ENCODE assay signal across 29 cellular contexts in the genomic region with DNA sequence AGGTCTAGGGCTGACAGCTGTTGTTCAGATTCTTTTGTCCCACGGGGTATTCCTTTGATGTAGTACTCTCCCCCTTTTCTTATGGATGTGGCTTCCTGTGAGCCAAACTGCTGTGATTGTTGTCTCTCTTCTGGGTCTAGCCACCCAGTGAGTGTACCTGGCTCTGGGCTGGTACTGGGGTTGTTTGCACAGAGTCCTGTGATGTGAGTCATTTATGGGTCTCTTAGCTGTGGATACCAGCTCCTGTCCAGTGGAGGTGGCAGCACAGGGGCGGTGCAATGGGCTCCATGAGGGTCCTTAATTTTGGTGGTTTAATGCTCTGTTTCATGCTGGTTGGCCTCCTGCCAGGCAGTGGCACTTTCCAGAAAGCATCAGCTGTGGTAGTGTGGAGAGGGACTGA.
DNase-seq lines count a peak whose midpoint lies in the region; ATAC-seq and TF ChIP-seq lines count a peak whose summit lies in the region.
"Had no signal": no experiment of that assay in that cellular context is flagged by ENCODE, and none has a peak within 500 bp of the region (broad histone marks: within the 10 kb centered on the region; RNA-seq: fewer than 3 reads in every experiment).

No MANE protein-coding gene starts in this region.

- peaks cover 20% of the 10 kb centered on the region for H3K4me1 Mint-ChIP-seq in WTC11
- H3K4me1 Mint-ChIP-seq: CD14-positive monocyte had no signal

- H3K9ac ChIP-seq in colonic mucosa (ENCODE audit: low read depth in 2 of 2, low read length in 2 of 2), result no peak overlapping the region

- peaks cover 13% of the 10 kb centered on the region for H3K27me3 Mint-ChIP-seq in WTC11 (ENCODE audit: low read depth)

- H3K36me3 ChIP-seq in colonic mucosa, result no peaks in the 10 kb centered on the region
- H3K36me3 ChIP-seq: BE2C had no signal

- H3K27ac ChIP-seq in colonic mucosa, result no peak overlapping the region
- H3K27ac ChIP-seq: HL-60, RWPE1 had no signal

- H3K27ac Mint-ChIP-seq in WTC11, result no peak overlapping the region
- H3K27ac Mint-ChIP-seq: CD14-positive monocyte had no signal

- intact Hi-C loops in colonic mucosa (cut with DNase I), result no loop called here

- DNase-seq in DMS53 (lab: John Stamatoyannopoulos, UW) (peak; percentile 62), HT-29 (ENCODE audit: low spot score) (peak; percentile 77), WTC11 (ENCODE audit: low spot score) (no peak), colonic mucosa (no peak), D341Med (ENCODE audit: low spot score) (no peak), T-helper 2 cell (no peak)
- DNase-seq: 8988T; ACHN; BE2C; DMS153; GOT3; HCEC 1CT; Karpas-422; MV-4-11; NCI-H1105; NCI-H1436 treated with DMSO at 0.1 percent for 48 hours; NCI-H187 treated with DMSO at 0.1 percent for 48 hours; NCI-H2171 treated with DMSO at 0.1 percent for 48 hours; NCI-H345; NCI-H510A treated with DMSO at 0.1 percent for 48 hours; NCI-H82; NK-92 treated with Interleukin-12 subunit alpha and Interleukin-12 subunit beta, amount 100 ng/mL, for 24 hours had no signal

- H3K36me3 Mint-ChIP-seq in WTC11, result peaks cover 2% of the 10 kb centered on the region; the same call in 1 of the 2 replicates
- H3K36me3 Mint-ChIP-seq: CD14-positive monocyte had no signal

- H3K4me3 ChIP-seq in colonic mucosa, result no peak overlapping the region

- H3K27me3 ChIP-seq in colonic mucosa, result no peaks in the 10 kb centered on the region
- H3K27me3 ChIP-seq: BE2C had no signal

- TF ChIP-seq CTCF in WTC11 (IDR thresholded peaks at IDR 0.05) (no peak), colonic mucosa (IDR thresholded peaks at IDR 0.05) (no peak)

- H3K9me3 Mint-ChIP-seq in WTC11, result peaks cover 28% of the 10 kb centered on the region

- no peaks in the 10 kb centered on the region for H3K4me1 ChIP-seq in colonic mucosa
- H3K4me1 ChIP-seq: BE2C had no signal

- CTCF ChIA-PET in WTC11 (lab: Charles Lee), result no interaction called here

- H3K9me3 ChIP-seq in colonic mucosa, result no peaks in the 10 kb centered on the region
- H3K9me3 ChIP-seq: BE2C had no signal

- H3K4me3 Mint-ChIP-seq in WTC11, result no peak overlapping the region
- H3K4me3 Mint-ChIP-seq: CD14-positive monocyte had no signal

- POLR2A ChIA-PET in WTC11 (lab: Charles Lee), result no interaction called here

- peak; percentile 46 for ATAC-seq in WTC11
- ATAC-seq in esophagus mucosa, result peak; percentile 10
- ATAC-seq in GM18868 (IDR thresholded peaks at IDR 0.05; ENCODE audit: unreplicated experiment), result no peak
- ATAC-seq: HepG2, Panc1 had no signal

TF ChIP-seq in WTC11, 78 proteins besides CTCF, POLR2A, EP300 and RAD21:
- TF ChIP-seq TEAD4 (CRISPR knock-in tag; IDR thresholded peaks at IDR 0.05) (no peak), ZNF317 (CRISPR knock-in tag; IDR thresholded peaks at IDR 0.05; ENCODE audit: borderline replicate concordance, low read depth) (no peak), FOXP4 (CRISPR knock-in tag; IDR thresholded peaks at IDR 0.05) (no peak)
- TF ChIP-seq, protein P1, sequence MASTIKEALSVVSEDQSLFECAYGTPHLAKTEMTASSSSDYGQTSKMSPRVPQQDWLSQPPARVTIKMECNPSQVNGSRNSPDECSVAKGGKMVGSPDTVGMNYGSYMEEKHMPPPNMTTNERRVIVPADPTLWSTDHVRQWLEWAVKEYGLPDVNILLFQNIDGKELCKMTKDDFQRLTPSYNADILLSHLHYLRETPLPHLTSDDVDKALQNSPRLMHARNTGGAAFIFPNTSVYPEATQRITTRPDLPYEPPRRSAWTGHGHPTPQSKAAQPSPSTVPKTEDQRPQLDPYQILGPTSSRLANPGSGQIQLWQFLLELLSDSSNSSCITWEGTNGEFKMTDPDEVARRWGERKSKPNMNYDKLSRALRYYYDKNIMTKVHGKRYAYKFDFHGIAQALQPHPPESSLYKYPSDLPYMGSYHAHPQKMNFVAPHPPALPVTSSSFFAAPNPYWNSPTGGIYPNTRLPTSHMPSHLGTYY (CRISPR knock-in tag; IDR thresholded peaks at IDR 0.05), result no peak

Comparison
In these comparisons a context has a peak if more than half of its experiments do, and no peak if none do; other contexts are left out.
1. DNase-seq: peak in DMS53 (single experiment) and HT-29 (single experiment); none in WTC11 (single experiment), colonic mucosa (single experiment), D341Med (single experiment) and T-helper 2 cell (0 of 5).